In genomic region chr11:13297917-13298356, GRCh38 we compare ENCODE assay signal across 1 cellular context.
TF ChIP-seq lines count a peak whose summit lies in the region.

No MANE protein-coding gene starts in this region.

TF ChIP-seq in HepG2, 621 proteins besides CTCF, POLR2A, EP300 and RAD21 (continues in another document):
- TF ChIP-seq PRDM15 (CRISPR knock-in tag; IDR thresholded peaks at IDR 0.05) (peak; percentile 87), ZNF564 (CRISPR knock-in tag; IDR thresholded peaks at IDR 0.05) (no peak), CBX2 (IDR thresholded peaks at IDR 0.05; ENCODE audit: low read depth, low read length) (no peak), CBX2 (CRISPR knock-in tag; IDR thresholded peaks at IDR 0.05; ENCODE audit: low read depth) (no peak), FOXO1 (CRISPR knock-in tag; IDR thresholded peaks at IDR 0.05) (peak; percentile 77; the same call in 1 of the 2 replicates), ZNF772 (CRISPR knock-in tag; IDR thresholded peaks at IDR 0.05) (no peak), ARNT (IDR thresholded peaks at IDR 0.05) (no peak), ZFYVE20 (CRISPR knock-in tag; IDR thresholded peaks at IDR 0.05; ENCODE audit: borderline replicate concordance, low read depth) (no peak), GATAD1 (CRISPR knock-in tag; IDR thresholded peaks at IDR 0.05) (0 out of 2 replicates have a peak, but pooled peaks have one; percentile 27), MED1 (CRISPR knock-in tag; IDR thresholded peaks at IDR 0.05) (peak; percentile 47), HNF4A (CRISPR knock-in tag; IDR thresholded peaks at IDR 0.05) (no peak), KLF15 (CRISPR knock-in tag; IDR thresholded peaks at IDR 0.05; ENCODE audit: borderline replicate concordance) (no peak), HMG20A (CRISPR knock-in tag; IDR thresholded peaks at IDR 0.05; ENCODE audit: borderline replicate concordance) (peak; percentile 59; the same call in 1 of the 2 replicates), ZKSCAN8 (CRISPR knock-in tag; IDR thresholded peaks at IDR 0.05; ENCODE audit: borderline replicate concordance) (no peak), SIX4 (CRISPR knock-in tag; IDR thresholded peaks at IDR 0.05) (no peak), GABPB1 (CRISPR knock-in tag; IDR thresholded peaks at IDR 0.05) (peak; percentile 40; the same call in 1 of the 2 replicates)
- TF ChIP-seq, protein P1, sequence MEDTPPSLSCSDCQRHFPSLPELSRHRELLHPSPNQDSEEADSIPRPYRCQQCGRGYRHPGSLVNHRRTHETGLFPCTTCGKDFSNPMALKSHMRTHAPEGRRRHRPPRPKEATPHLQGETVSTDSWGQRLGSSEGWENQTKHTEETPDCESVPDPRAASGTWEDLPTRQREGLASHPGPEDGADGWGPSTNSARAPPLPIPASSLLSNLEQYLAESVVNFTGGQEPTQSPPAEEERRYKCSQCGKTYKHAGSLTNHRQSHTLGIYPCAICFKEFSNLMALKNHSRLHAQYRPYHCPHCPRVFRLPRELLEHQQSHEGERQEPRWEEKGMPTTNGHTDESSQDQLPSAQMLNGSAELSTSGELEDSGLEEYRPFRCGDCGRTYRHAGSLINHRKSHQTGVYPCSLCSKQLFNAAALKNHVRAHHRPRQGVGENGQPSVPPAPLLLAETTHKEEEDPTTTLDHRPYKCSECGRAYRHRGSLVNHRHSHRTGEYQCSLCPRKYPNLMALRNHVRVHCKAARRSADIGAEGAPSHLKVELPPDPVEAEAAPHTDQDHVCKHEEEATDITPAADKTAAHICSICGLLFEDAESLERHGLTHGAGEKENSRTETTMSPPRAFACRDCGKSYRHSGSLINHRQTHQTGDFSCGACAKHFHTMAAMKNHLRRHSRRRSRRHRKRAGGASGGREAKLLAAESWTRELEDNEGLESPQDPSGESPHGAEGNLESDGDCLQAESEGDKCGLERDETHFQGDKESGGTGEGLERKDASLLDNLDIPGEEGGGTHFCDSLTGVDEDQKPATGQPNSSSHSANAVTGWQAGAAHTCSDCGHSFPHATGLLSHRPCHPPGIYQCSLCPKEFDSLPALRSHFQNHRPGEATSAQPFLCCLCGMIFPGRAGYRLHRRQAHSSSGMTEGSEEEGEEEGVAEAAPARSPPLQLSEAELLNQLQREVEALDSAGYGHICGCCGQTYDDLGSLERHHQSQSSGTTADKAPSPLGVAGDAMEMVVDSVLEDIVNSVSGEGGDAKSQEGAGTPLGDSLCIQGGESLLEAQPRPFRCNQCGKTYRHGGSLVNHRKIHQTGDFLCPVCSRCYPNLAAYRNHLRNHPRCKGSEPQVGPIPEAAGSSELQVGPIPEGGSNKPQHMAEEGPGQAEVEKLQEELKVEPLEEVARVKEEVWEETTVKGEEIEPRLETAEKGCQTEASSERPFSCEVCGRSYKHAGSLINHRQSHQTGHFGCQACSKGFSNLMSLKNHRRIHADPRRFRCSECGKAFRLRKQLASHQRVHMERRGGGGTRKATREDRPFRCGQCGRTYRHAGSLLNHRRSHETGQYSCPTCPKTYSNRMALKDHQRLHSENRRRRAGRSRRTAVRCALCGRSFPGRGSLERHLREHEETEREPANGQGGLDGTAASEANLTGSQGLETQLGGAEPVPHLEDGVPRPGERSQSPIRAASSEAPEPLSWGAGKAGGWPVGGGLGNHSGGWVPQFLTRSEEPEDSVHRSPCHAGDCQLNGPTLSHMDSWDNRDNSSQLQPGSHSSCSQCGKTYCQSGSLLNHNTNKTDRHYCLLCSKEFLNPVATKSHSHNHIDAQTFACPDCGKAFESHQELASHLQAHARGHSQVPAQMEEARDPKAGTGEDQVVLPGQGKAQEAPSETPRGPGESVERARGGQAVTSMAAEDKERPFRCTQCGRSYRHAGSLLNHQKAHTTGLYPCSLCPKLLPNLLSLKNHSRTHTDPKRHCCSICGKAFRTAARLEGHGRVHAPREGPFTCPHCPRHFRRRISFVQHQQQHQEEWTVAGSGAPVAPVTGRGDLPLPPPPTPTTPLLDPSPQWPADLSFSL (CRISPR knock-in tag; IDR thresholded peaks at IDR 0.05) = peak; percentile 74; the same call in 1 of the 2 replicates
- TF ChIP-seq, protein P2, sequence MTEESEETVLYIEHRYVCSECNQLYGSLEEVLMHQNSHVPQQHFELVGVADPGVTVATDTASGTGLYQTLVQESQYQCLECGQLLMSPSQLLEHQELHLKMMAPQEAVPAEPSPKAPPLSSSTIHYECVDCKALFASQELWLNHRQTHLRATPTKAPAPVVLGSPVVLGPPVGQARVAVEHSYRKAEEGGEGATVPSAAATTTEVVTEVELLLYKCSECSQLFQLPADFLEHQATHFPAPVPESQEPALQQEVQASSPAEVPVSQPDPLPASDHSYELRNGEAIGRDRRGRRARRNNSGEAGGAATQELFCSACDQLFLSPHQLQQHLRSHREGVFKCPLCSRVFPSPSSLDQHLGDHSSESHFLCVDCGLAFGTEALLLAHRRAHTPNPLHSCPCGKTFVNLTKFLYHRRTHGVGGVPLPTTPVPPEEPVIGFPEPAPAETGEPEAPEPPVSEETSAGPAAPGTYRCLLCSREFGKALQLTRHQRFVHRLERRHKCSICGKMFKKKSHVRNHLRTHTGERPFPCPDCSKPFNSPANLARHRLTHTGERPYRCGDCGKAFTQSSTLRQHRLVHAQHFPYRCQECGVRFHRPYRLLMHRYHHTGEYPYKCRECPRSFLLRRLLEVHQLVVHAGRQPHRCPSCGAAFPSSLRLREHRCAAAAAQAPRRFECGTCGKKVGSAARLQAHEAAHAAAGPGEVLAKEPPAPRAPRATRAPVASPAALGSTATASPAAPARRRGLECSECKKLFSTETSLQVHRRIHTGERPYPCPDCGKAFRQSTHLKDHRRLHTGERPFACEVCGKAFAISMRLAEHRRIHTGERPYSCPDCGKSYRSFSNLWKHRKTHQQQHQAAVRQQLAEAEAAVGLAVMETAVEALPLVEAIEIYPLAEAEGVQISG (CRISPR knock-in tag; IDR thresholded peaks at IDR 0.05) = peak; percentile 86
- TF ChIP-seq, protein P3, sequence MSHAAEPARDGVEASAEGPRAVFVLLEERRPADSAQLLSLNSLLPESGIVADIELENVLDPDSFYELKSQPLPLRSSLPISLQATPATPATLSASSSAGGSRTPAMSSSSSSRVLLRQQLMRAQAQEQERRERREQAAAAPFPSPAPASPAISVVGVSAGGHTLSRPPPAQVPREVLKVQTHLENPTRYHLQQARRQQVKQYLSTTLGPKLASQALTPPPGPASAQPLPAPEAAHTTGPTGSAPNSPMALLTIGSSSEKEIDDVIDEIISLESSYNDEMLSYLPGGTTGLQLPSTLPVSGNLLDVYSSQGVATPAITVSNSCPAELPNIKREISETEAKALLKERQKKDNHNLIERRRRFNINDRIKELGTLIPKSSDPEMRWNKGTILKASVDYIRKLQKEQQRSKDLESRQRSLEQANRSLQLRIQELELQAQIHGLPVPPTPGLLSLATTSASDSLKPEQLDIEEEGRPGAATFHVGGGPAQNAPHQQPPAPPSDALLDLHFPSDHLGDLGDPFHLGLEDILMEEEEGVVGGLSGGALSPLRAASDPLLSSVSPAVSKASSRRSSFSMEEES (CRISPR knock-in tag; IDR thresholded peaks at IDR 0.05) = 0 out of 2 replicates have a peak, but pooled peaks have one; percentile 40
- TF ChIP-seq, protein P4, sequence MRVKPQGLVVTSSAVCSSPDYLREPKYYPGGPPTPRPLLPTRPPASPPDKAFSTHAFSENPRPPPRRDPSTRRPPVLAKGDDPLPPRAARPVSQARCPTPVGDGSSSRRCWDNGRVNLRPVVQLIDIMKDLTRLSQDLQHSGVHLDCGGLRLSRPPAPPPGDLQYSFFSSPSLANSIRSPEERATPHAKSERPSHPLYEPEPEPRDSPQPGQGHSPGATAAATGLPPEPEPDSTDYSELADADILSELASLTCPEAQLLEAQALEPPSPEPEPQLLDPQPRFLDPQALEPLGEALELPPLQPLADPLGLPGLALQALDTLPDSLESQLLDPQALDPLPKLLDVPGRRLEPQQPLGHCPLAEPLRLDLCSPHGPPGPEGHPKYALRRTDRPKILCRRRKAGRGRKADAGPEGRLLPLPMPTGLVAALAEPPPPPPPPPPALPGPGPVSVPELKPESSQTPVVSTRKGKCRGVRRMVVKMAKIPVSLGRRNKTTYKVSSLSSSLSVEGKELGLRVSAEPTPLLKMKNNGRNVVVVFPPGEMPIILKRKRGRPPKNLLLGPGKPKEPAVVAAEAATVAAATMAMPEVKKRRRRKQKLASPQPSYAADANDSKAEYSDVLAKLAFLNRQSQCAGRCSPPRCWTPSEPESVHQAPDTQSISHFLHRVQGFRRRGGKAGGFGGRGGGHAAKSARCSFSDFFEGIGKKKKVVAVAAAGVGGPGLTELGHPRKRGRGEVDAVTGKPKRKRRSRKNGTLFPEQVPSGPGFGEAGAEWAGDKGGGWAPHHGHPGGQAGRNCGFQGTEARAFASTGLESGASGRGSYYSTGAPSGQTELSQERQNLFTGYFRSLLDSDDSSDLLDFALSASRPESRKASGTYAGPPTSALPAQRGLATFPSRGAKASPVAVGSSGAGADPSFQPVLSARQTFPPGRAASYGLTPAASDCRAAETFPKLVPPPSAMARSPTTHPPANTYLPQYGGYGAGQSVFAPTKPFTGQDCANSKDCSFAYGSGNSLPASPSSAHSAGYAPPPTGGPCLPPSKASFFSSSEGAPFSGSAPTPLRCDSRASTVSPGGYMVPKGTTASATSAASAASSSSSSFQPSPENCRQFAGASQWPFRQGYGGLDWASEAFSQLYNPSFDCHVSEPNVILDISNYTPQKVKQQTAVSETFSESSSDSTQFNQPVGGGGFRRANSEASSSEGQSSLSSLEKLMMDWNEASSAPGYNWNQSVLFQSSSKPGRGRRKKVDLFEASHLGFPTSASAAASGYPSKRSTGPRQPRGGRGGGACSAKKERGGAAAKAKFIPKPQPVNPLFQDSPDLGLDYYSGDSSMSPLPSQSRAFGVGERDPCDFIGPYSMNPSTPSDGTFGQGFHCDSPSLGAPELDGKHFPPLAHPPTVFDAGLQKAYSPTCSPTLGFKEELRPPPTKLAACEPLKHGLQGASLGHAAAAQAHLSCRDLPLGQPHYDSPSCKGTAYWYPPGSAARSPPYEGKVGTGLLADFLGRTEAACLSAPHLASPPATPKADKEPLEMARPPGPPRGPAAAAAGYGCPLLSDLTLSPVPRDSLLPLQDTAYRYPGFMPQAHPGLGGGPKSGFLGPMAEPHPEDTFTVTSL (CRISPR knock-in tag; IDR thresholded peaks at IDR 0.05; ENCODE audit: borderline replicate concordance) = peak; percentile 55; the same call in 1 of the 2 replicates
